Comparison of ENCODE assay signal across 15 cellular contexts in the genomic region with DNA sequence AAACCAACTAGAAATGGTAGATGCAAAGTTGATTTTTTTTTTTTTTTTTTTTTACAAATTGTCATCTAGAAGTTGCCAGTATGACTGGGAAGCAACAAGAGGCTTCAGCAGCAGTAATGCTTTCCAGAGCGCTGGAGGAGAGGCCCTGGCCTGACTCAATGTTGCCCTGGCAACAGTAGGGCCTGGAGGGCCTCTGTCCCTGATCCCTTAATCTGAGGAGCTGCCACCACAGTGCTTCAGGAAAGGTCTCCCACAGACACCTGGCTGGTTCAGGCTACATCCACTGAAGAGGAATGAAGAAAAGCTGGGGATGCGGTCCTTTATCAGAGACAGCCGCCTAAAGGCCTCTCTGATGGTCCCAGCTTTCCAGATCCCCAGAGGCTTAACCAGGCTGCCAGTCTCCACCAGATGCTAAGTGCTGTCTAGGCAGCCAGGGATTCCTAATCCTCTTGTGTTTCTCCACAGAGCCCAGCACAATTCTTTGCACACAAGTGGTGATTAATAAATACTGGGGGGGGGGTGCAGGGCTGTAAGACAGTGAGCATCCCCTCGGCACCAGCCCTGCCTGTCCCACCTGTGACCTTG.
"Had no signal": no experiment of that assay in that cellular context is flagged by ENCODE, and none has a peak within 500 bp of the region (broad histone marks: within the 10 kb centered on the region; RNA-seq: fewer than 3 reads in every experiment).

No MANE protein-coding gene starts in this region.

- DNase-seq: activated CD4-positive, alpha-beta T cell treated with anti-CD3 and anti-CD28 coated beads for 4 hours; activated CD8-positive, alpha-beta memory T cell treated with anti-CD3 and anti-CD28 coated beads, Interleukin-2, amount 50 U/mL, for 4 hours; activated CD8-positive, alpha-beta T cell treated with anti-CD3 and anti-CD28 coated beads for 36 hours; activated naive CD4-positive, alpha-beta T cell treated with Interleukin-2 at 50 U/mL for 16 hours; activated naive CD8-positive, alpha-beta T cell treated with anti-CD3 and anti-CD28 coated beads, Interleukin-2, amount 50 U/mL, for 24 hours; caudate nucleus; effector memory CD8-positive, alpha-beta T cell; kidney glomerular epithelial cell; natural killer cell; right lobe of liver; stimulated activated naive CD4-positive, alpha-beta T cell; T-helper 1 cell; transverse colon had no signal

- H3K9me3 ChIP-seq: right lobe of liver, transverse colon had no signal

- H3K27me3 ChIP-seq: right lobe of liver, transverse colon had no signal

- H3K4me3 ChIP-seq: coronary artery, right lobe of liver, transverse colon had no signal

- ATAC-seq: activated CD8-positive, alpha-beta T cell treated with anti-CD3 and anti-CD28 coated beads for 36 hours; activated naive CD8-positive, alpha-beta T cell treated with anti-CD3 and anti-CD28 coated beads, Interleukin-2, amount 50 U/mL, for 24 hours; effector memory CD8-positive, alpha-beta T cell; natural killer cell; right lobe of liver had no signal

- H3K27ac ChIP-seq: coronary artery, epithelial cell of prostate, right lobe of liver, transverse colon had no signal
